ENCODE assay signal across 13 cellular contexts in the genomic region with DNA sequence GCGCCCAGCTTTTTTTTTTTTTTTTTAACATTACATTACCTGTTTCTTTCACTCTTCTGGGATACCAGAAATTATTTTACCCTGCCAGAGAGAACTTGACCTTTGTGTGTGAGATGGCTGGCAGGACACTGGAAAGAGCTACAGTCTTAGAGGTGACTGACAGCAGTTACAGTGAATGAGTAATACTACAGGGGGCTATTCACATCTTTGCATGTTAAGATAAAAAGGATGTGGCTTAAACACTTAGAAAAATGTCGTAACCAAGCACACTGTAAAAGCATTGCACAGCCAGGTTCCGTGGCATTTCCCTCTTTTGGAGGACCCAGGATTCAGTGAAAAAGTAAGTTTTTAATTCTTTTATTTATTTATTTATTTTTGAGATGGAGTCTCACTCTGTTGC.
"Had no signal": no experiment of that assay in that cellular context is flagged by ENCODE, and none has a peak within 500 bp of the region (broad histone marks: within the 10 kb centered on the region; RNA-seq: fewer than 3 reads in every experiment).

No MANE protein-coding gene starts in this region.

- H3K4me3 ChIP-seq: esophagus muscularis mucosa, left lung, neural progenitor cell, ovary, sigmoid colon had no signal

- H3K36me3 Mint-ChIP-seq: neural progenitor cell had no signal

- H3K9me3 Mint-ChIP-seq: activated CD8-positive, alpha-beta T cell treated with anti-CD3 and anti-CD28 coated beads for 36 hours; activated naive CD8-positive, alpha-beta T cell treated with anti-CD3 and anti-CD28 coated beads, Interleukin-2, amount 50 U/mL, for 24 hours had no signal

- H3K27ac Mint-ChIP-seq: activated CD8-positive, alpha-beta T cell treated with anti-CD3 and anti-CD28 coated beads for 36 hours; activated naive CD8-positive, alpha-beta T cell treated with anti-CD3 and anti-CD28 coated beads, Interleukin-2, amount 50 U/mL, for 24 hours; neural progenitor cell had no signal

- H3K27ac ChIP-seq: esophagus muscularis mucosa, left lung, neural progenitor cell, ovary, sigmoid colon had no signal

- H3K36me3 ChIP-seq: esophagus muscularis mucosa, left lung, neural progenitor cell, ovary, sigmoid colon had no signal

- H3K9me3 ChIP-seq: esophagus muscularis mucosa, left lung, ovary, sigmoid colon had no signal

- ATAC-seq: activated CD8-positive, alpha-beta T cell treated with anti-CD3 and anti-CD28 coated beads for 36 hours; activated naive CD8-positive, alpha-beta T cell treated with anti-CD3 and anti-CD28 coated beads, Interleukin-2, amount 50 U/mL, for 24 hours; left lung had no signal

- H3K27me3 ChIP-seq: esophagus muscularis mucosa, left lung, neural progenitor cell, ovary, sigmoid colon had no signal

- H3K4me1 Mint-ChIP-seq: activated naive CD8-positive, alpha-beta T cell treated with anti-CD3 and anti-CD28 coated beads, Interleukin-2, amount 50 U/mL, for 24 hours had no signal

- H3K4me1 ChIP-seq: esophagus muscularis mucosa, left lung, sigmoid colon had no signal

- DNase-seq: activated CD4-positive, alpha-beta T cell treated with anti-CD3 and anti-CD28 coated beads for 4 hours; activated CD8-positive, alpha-beta memory T cell treated with anti-CD3 and anti-CD28 coated beads, Interleukin-2, amount 50 U/mL, for 48 hours; activated CD8-positive, alpha-beta T cell treated with anti-CD3 and anti-CD28 coated beads for 36 hours; activated naive CD8-positive, alpha-beta T cell treated with anti-CD3 and anti-CD28 coated beads, Interleukin-2, amount 50 U/mL, for 24 hours; left lung; ovary; sigmoid colon; stimulated activated CD4-positive, alpha-beta T cell treated with anti-CD3 and anti-CD28 coated beads, Interleukin-2, amount 100 ng/mL, for 48 hours; stimulated activated naive CD4-positive, alpha-beta T cell treated with Interleukin-2 at 50 U/mL for 16 hours; T1000; trophoblast cell had no signal

- H3K4me3 Mint-ChIP-seq: activated CD8-positive, alpha-beta T cell treated with anti-CD3 and anti-CD28 coated beads for 36 hours; activated naive CD8-positive, alpha-beta T cell treated with anti-CD3 and anti-CD28 coated beads, Interleukin-2, amount 50 U/mL, for 24 hours; neural progenitor cell had no signal
